ENCODE assay signal across 2 cellular contexts in the genomic region with DNA sequence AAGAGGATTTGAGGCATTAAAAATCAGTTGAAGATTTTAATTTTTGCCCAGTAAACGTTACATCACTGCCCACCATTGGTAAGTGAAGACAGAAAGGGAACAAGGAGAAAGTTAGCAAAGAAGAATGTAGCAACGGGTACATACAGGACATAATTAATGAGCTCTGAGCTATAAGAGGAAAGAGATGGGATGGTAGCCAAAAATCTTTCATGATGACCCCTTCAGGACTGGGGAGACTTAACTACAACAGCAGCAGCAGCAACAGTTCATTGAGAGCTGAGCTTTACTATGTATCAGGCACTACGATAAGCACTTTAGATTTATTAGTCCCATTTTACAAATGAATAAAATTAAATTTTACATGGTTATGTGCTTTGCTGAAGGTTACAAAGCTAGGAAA.
A peak's percentile ranks its signal among the peaks of the same experiment; 100 is the strongest.
TF ChIP-seq lines count a peak whose summit lies in the region.

No MANE protein-coding gene starts in this region.

TF ChIP-seq in SK-N-SH, 30 proteins besides CTCF, POLR2A, EP300 and RAD21:
- TF ChIP-seq MXI1 (IDR thresholded peaks at IDR 0.05; ENCODE audit: low read depth, low read length) (no peak), PBX3 (IDR thresholded peaks at IDR 0.05) (peak; percentile 39; the same call in 1 of the 2 replicates)

TF ChIP-seq in H1, 55 proteins besides CTCF, POLR2A, EP300 and RAD21:
- TF ChIP-seq CREB1 (IDR thresholded peaks at IDR 0.05) (no peak), SIRT6 (IDR thresholded peaks at IDR 0.05; ENCODE audit: low read length) (no peak), EGR1 (IDR thresholded peaks at IDR 0.05; ENCODE audit: borderline replicate concordance, low read depth, low read length) (no peak), TBP (IDR thresholded peaks at IDR 0.05; ENCODE audit: low read depth, low read length) (no peak), USF2 (IDR thresholded peaks at IDR 0.05; ENCODE audit: low read length) (no peak), ASH2L (IDR thresholded peaks at IDR 0.05; ENCODE audit: low read length) (no peak), GABPA (IDR thresholded peaks at IDR 0.05; ENCODE audit: borderline replicate concordance, insufficient read depth, low read length) (no peak), POU5F1 (IDR thresholded peaks at IDR 0.05; ENCODE audit: low read depth, low read length) (no peak), RFX5 (IDR thresholded peaks at IDR 0.05; ENCODE audit: borderline replicate concordance, low read depth, low read length) (no peak), SIN3A (conservative IDR thresholded peaks at IDR 0.05 in 1 of 2, IDR thresholded peaks at IDR 0.05 in 1 of 2; ENCODE audit: low read depth in 1 of 2, low read length in 2 of 2) (no peak), EZH2 (IDR thresholded peaks at IDR 0.05; ENCODE audit: low read depth, low read length, severe bottlenecking) (no peak), SUZ12 (IDR thresholded peaks at IDR 0.05; ENCODE audit: low read length) (no peak)
